8 cellular contexts compared by ENCODE assay signal in genomic region chr6:24402697-24403500, GRCh38. TPM values are rescaled to one million over a fixed set of nuclear protein-coding genes. Genes with fewer than 3 reads are reported as not detected.
DNase-seq lines count a peak whose midpoint lies in the region; ATAC-seq and TF ChIP-seq lines count a peak whose summit lies in the region.

MRS2 (plus strand) TSS chr6:24402936; CDS start chr6:24403047, 111 bp downstream.

- CTCF ChIA-PET in activated CD4-positive, alpha-beta memory T cell treated with anti-CD3 and anti-CD28 coated beads, Interleukin-2, amount 10 ng/mL, durations not matched to agents 7 days and 5 days (lab: Charles Lee), result interaction anchor here (1.8 kb wide), 1 partner anchor 43 kb away, joined by 5 read pairs; no protein-coding TSS in a partner anchor

- H3K36me3 Mint-ChIP-seq in activated CD4-positive, alpha-beta memory T cell treated with anti-CD3 and anti-CD28 coated beads, Interleukin-2, amount 10 ng/mL, durations not matched to agents 7 days and 5 days (ENCODE audit: low read depth), result peaks cover 8% of the 10 kb centered on the region

- H3K27ac ChIP-seq in dorsolateral prefrontal cortex, result peak within 1 kb of the TSS in 56 of 59 donors; percentile 8 to 95 (median 76)
- H3K27ac ChIP-seq in right lobe of liver, result peak within 1 kb of the TSS; percentile 49 to 77 (median 70)

- peaks cover 19% of the 10 kb centered on the region for H3K27me3 Mint-ChIP-seq in activated CD4-positive, alpha-beta memory T cell treated with anti-CD3 and anti-CD28 coated beads, Interleukin-2, amount 10 ng/mL, durations not matched to agents 7 days and 5 days

- POLR2A ChIA-PET in activated CD4-positive, alpha-beta memory T cell treated with anti-CD3 and anti-CD28 coated beads, Interleukin-2, amount 10 ng/mL, durations not matched to agents 7 days and 5 days (lab: Charles Lee), result interaction anchor here (1.3 kb wide), 1 partner anchor 373 kb away, joined by 3 read pairs; no protein-coding TSS in a partner anchor

- H3K4me1 Mint-ChIP-seq in activated CD4-positive, alpha-beta memory T cell treated with anti-CD3 and anti-CD28 coated beads, Interleukin-2, amount 10 ng/mL, durations not matched to agents 7 days and 5 days, result peaks cover 29% of the 10 kb centered on the region

- H3K27me3 ChIP-seq in dorsolateral prefrontal cortex (peaks cover 0 to 3% (median 0%) of the 10 kb centered on the region in 45 donors), right lobe of liver (no peaks in the 10 kb centered on the region)

- ATAC-seq in GM19372 (IDR thresholded peaks at IDR 0.05; ENCODE audit: low read depth, unreplicated experiment), result peak; percentile 95
- peak; percentile 96 for ATAC-seq in HG03521 (IDR thresholded peaks at IDR 0.05; ENCODE audit: unreplicated experiment)
- peak; percentile 98 to 99 (median 99) for ATAC-seq in right lobe of liver

- peak within 1 kb of the TSS; percentile 16 for H3K27ac Mint-ChIP-seq in activated CD4-positive, alpha-beta memory T cell treated with anti-CD3 and anti-CD28 coated beads, Interleukin-2, amount 10 ng/mL, durations not matched to agents 7 days and 5 days

- intact Hi-C loops in dorsolateral prefrontal cortex (cut with DNase I) (no loop called here), right lobe of liver (cut with DNase I) (no loop called here)

- TF ChIP-seq CTCF in dorsolateral prefrontal cortex (IDR thresholded peaks at IDR 0.05 in 54 of 56, conservative IDR thresholded peaks at IDR 0.05 in 2 of 56; ENCODE audit: low read depth in 1 of 56, partially characterized antibody in 56 of 56), result peak in 17 of 56 donors; percentile 3 to 44 (median 26)
- no peak for TF ChIP-seq CTCF in right lobe of liver (IDR thresholded peaks at IDR 0.05)

- peak within 1 kb of the TSS; percentile 90 for H3K4me3 Mint-ChIP-seq in activated CD4-positive, alpha-beta memory T cell treated with anti-CD3 and anti-CD28 coated beads, Interleukin-2, amount 10 ng/mL, durations not matched to agents 7 days and 5 days

- 0% methylated on average over 8 of the region's 63 CpGs for WGBS in right lobe of liver (ENCODE audit: insufficient coverage, low coverage, low lambda C conversion rate, missing lambda C conversion rate)

- peaks cover 0 to 6% (median 1%) of the 10 kb centered on the region in 4 donors for H3K36me3 ChIP-seq in right lobe of liver

- peak; percentile 76 for TF ChIP-seq POLR2A in right lobe of liver (IDR thresholded peaks at IDR 0.05)

- H3K9me3 ChIP-seq in right lobe of liver, result no peaks in the 10 kb centered on the region

- H3K4me1 ChIP-seq in right lobe of liver, result peaks cover 0 to 14% (median 5%) of the 10 kb centered on the region in 4 donors

- DNase-seq in CD1c-positive myeloid dendritic cell (ENCODE audit: extremely low spot score) (peak; percentile 84), NCI-H748 treated with DMSO at 0.1 percent for 48 hours (lab: John Stamatoyannopoulos, UW) (peak; percentile 98), dorsolateral prefrontal cortex (peak; percentile 60 to 95 (median 82)), right lobe of liver (peak; percentile 88 to 93 (median 92))
- peak; percentile 75 for DNase-seq in activated CD4-positive, alpha-beta memory T cell treated with anti-CD3 and anti-CD28 coated beads, Interleukin-2, amount 10 ng/mL, durations not matched to agents 7 days and 5 days
- DNase-seq in stimulated activated CD4-positive, alpha-beta T cell treated with anti-CD3 and anti-CD28 coated beads, Interleukin-4, amount 100 ng/mL, for 4 hours, result peak; percentile 76 to 83

- H3K4me3 ChIP-seq in dorsolateral prefrontal cortex, result peak within 1 kb of the TSS; percentile 49 to 100 (median 93)
- peak within 1 kb of the TSS; percentile 90 to 98 (median 94) for H3K4me3 ChIP-seq in right lobe of liver

- no peaks in the 10 kb centered on the region for H3K9me3 Mint-ChIP-seq in activated CD4-positive, alpha-beta memory T cell treated with anti-CD3 and anti-CD28 coated beads, Interleukin-2, amount 10 ng/mL, durations not matched to agents 7 days and 5 days

RNA-seq across cellular contexts. Expression of gene MRS2, which starts in this region (rescaled TPM):
- 10 to 100 TPM; 16.6 to 17.0 TPM for total RNA-seq in activated CD4-positive, alpha-beta memory T cell treated with anti-CD3 and anti-CD28 coated beads, Interleukin-2, amount 10 ng/mL, durations not matched to agents 7 days and 5 days
- total RNA-seq in dorsolateral prefrontal cortex, result 10 to 100 TPM; 19.2 to 36.9 (median 29.7) TPM
- total RNA-seq in right lobe of liver, result 10 to 100 TPM; 11.1 to 16.4 (median 13.1) TPM

Comparison
In these comparisons a context has a peak if more than half of its experiments do, and no peak if none do; other contexts are left out.
1. Peak in every context shown above with its lines: DNase-seq, ATAC-seq, H3K4me3 ChIP-seq and H3K27ac ChIP-seq.